In the genomic region with DNA sequence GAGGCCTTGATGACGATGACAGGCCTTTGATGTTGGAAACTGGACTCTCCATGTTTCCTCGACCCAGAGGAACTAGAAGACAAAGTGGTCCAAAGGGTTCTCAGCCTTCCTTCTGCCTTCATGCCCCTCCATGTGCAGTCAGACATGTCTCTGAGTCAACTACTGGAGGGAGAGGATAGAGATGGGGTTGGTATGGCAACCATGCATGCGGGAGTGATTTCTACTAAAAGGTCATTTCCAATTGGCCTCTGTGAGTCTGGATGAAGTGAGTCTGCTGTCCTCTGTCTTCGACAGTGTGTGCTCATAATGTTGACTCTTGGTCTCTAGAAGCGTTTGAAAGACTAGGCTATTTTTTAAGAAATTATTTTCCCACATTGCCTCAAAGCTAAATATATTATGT, we compare ENCODE assay signal across 15 cellular contexts. TPM values are rescaled to one million over a fixed set of nuclear protein-coding genes. Genes with fewer than 3 reads are reported as not detected.
DNase-seq lines count a peak whose midpoint lies in the region; ATAC-seq and TF ChIP-seq lines count a peak whose summit lies in the region.
"Had no signal": no experiment of that assay in that cellular context is flagged by ENCODE, and none has a peak within 500 bp of the region (broad histone marks: within the 10 kb centered on the region; RNA-seq: fewer than 3 reads in every experiment).

No MANE protein-coding gene starts in this region.

- H3K9me3 Mint-ChIP-seq in activated naive CD4-positive, alpha-beta T cell treated with anti-CD3 and anti-CD28 coated beads for 36 hours, result no peaks in the 10 kb centered on the region
- no peaks in the 10 kb centered on the region for H3K9me3 Mint-ChIP-seq in activated naive CD4-positive, alpha-beta T cell treated with anti-CD3 and anti-CD28 coated beads, Interleukin-2, amount 10 ng/mL, durations not matched to agents 7 days and 5 days
- no peaks in the 10 kb centered on the region for H3K9me3 Mint-ChIP-seq in activated naive CD8-positive, alpha-beta T cell (ENCODE audit: low read depth)
- H3K9me3 Mint-ChIP-seq: nephron had no signal

- no peak for DNase-seq in activated naive CD4-positive, alpha-beta T cell treated with anti-CD3 and anti-CD28 coated beads for 36 hours
- no peak for DNase-seq in activated naive CD4-positive, alpha-beta T cell treated with anti-CD3 and anti-CD28 coated beads, Interleukin-2, amount 10 ng/mL, durations not matched to agents 7 days and 5 days
- DNase-seq in left kidney (ENCODE audit: low read depth, low spot score) (peak; percentile 12), tibial artery (no peak), glomerular visceral epithelial cell (ENCODE audit: extremely low spot score) (no peak), sciatic nerve (ENCODE audit: low spot score) (no peak)
- DNase-seq: activated CD4-positive, alpha-beta T cell treated with anti-CD3 and anti-CD28 coated beads, Interleukin-2, amount 50 U/mL, for 48 hours; kidney glomerular epithelial cell; MV-4-11; OCI-M1; upper lobe of left lung had no signal

- no peaks in the 10 kb centered on the region for H3K27me3 ChIP-seq in tibial artery
- H3K27me3 ChIP-seq: upper lobe of left lung had no signal

- no peak overlapping the region for H3K4me3 Mint-ChIP-seq in activated naive CD4-positive, alpha-beta T cell treated with anti-CD3 and anti-CD28 coated beads for 36 hours
- no peak overlapping the region for H3K4me3 Mint-ChIP-seq in activated naive CD4-positive, alpha-beta T cell treated with anti-CD3 and anti-CD28 coated beads, Interleukin-2, amount 10 ng/mL, durations not matched to agents 7 days and 5 days
- H3K4me3 Mint-ChIP-seq in activated naive CD8-positive, alpha-beta T cell, result peak overlapping the region; percentile 59
- H3K4me3 Mint-ChIP-seq: nephron had no signal

- peak overlapping the region in 1 of 2 donors; percentile 13 for H3K4me3 ChIP-seq in tibial artery
- H3K4me3 ChIP-seq: skin epidermis, upper lobe of left lung had no signal

- H3K36me3 ChIP-seq in tibial artery, result peaks cover 9 to 22% (median 9%) of the 10 kb centered on the region in 3 donors

- H3K27ac Mint-ChIP-seq in activated naive CD4-positive, alpha-beta T cell treated with anti-CD3 and anti-CD28 coated beads for 36 hours, result peak overlapping the region; percentile 51
- no peak overlapping the region for H3K27ac Mint-ChIP-seq in activated naive CD4-positive, alpha-beta T cell treated with anti-CD3 and anti-CD28 coated beads, Interleukin-2, amount 10 ng/mL, durations not matched to agents 7 days and 5 days
- peak overlapping the region; percentile 95 for H3K27ac Mint-ChIP-seq in activated naive CD8-positive, alpha-beta T cell
- H3K27ac Mint-ChIP-seq: nephron had no signal

- no peaks in the 10 kb centered on the region for H3K27me3 Mint-ChIP-seq in activated naive CD4-positive, alpha-beta T cell treated with anti-CD3 and anti-CD28 coated beads for 36 hours (ENCODE audit: low read depth)
- no peaks in the 10 kb centered on the region for H3K27me3 Mint-ChIP-seq in activated naive CD4-positive, alpha-beta T cell treated with anti-CD3 and anti-CD28 coated beads, Interleukin-2, amount 10 ng/mL, durations not matched to agents 7 days and 5 days
- H3K27me3 Mint-ChIP-seq in activated naive CD8-positive, alpha-beta T cell, result no peaks in the 10 kb centered on the region

- intact Hi-C loops in activated naive CD4-positive, alpha-beta T cell treated with anti-CD3 and anti-CD28 coated beads for 36 hours (cut with micrococcal nuclease), result loop anchor here (1.0 to 2.0 kb wide), 2 partner anchors 9 to 25 kb away; no protein-coding TSS in a partner anchor
- intact Hi-C loops in tibial artery (cut with DNase I; ENCODE audit: low total_unique reads), result no loop called here
- intact Hi-C loops in sciatic nerve (cut with DNase I), result no loop called here

- ATAC-seq in GM21825 (IDR thresholded peaks at IDR 0.05; ENCODE audit: unreplicated experiment) (no peak), sciatic nerve (no peak)

- CTCF ChIA-PET in activated naive CD4-positive, alpha-beta T cell treated with anti-CD3 and anti-CD28 coated beads for 36 hours (lab: Charles Lee), result interaction anchor here (1.2 to 3.5 kb wide), 4 partner anchors 16 to 89 kb away, joined by 3 to 16 read pairs (median 4); partner anchors contain the start of gene STK17A
- CTCF ChIA-PET in activated naive CD4-positive, alpha-beta T cell treated with anti-CD3 and anti-CD28 coated beads, Interleukin-2, amount 10 ng/mL, durations not matched to agents 7 days and 5 days (lab: Charles Lee), result interaction anchor here (1.7 to 2.2 kb wide), 2 partner anchors 25 to 29 kb away, joined by 4 to 5 read pairs; partner anchors contain the start of gene STK17A

- peaks cover 48% of the 10 kb centered on the region for H3K36me3 Mint-ChIP-seq in activated naive CD4-positive, alpha-beta T cell treated with anti-CD3 and anti-CD28 coated beads for 36 hours (ENCODE audit: low read depth)
- H3K36me3 Mint-ChIP-seq in activated naive CD4-positive, alpha-beta T cell treated with anti-CD3 and anti-CD28 coated beads, Interleukin-2, amount 10 ng/mL, durations not matched to agents 7 days and 5 days, result peaks cover 56% of the 10 kb centered on the region
- H3K36me3 Mint-ChIP-seq in activated naive CD8-positive, alpha-beta T cell, result peaks cover 16% of the 10 kb centered on the region

- H3K4me1 Mint-ChIP-seq in activated naive CD4-positive, alpha-beta T cell treated with anti-CD3 and anti-CD28 coated beads for 36 hours (ENCODE audit: low read depth), result peaks cover 75% of the 10 kb centered on the region
- H3K4me1 Mint-ChIP-seq in activated naive CD4-positive, alpha-beta T cell treated with anti-CD3 and anti-CD28 coated beads, Interleukin-2, amount 10 ng/mL, durations not matched to agents 7 days and 5 days, result peaks cover 52% of the 10 kb centered on the region
- H3K4me1 Mint-ChIP-seq in activated naive CD8-positive, alpha-beta T cell (ENCODE audit: low read depth), result peaks cover 78% of the 10 kb centered on the region

- TF ChIP-seq CTCF in tibial artery (IDR thresholded peaks at IDR 0.05), result no peak

- H3K27ac ChIP-seq in tibial artery, result peak overlapping the region; percentile 67 to 68
- H3K27ac ChIP-seq: upper lobe of left lung had no signal

- no peaks in the 10 kb centered on the region for H3K9me3 ChIP-seq in tibial artery
- H3K9me3 ChIP-seq: upper lobe of left lung had no signal

- H3K4me1 ChIP-seq in tibial artery, result peaks cover 0 to 55% (median 25%) of the 10 kb centered on the region in 4 donors

RNA-seq across cellular contexts. Expression of gene STK17A, which starts 29.2 kb away (rescaled TPM):
- 10 to 100 TPM; 48.9 to 52.8 TPM for total RNA-seq in activated naive CD4-positive, alpha-beta T cell treated with anti-CD3 and anti-CD28 coated beads for 36 hours
- total RNA-seq in sciatic nerve, result 19.3 TPM
